Comparison of ENCODE assay signal across 8 cellular contexts in genomic region chr3:10192953-10193691, GRCh38. TPM values are rescaled to one million over a fixed set of nuclear protein-coding genes. Genes with fewer than 3 reads are reported as not detected.
DNase-seq lines count a peak whose midpoint lies in the region; ATAC-seq and TF ChIP-seq lines count a peak whose summit lies in the region.

No MANE protein-coding gene starts in this region.

- CTCF ChIA-PET in activated CD4-positive, alpha-beta T cell treated with anti-CD3 and anti-CD28 coated beads for 36 hours (lab: Charles Lee) = interaction anchor here (0.6 to 1.5 kb wide), 7 partner anchors 9 to 146 kb away, joined by 3 to 7 read pairs (median 4); partner anchors contain the start of gene TATDN2

- peak; percentile 92 for DNase-seq in GM12865 (ENCODE audit: low read depth)
- DNase-seq in activated CD4-positive, alpha-beta T cell treated with anti-CD3 and anti-CD28 coated beads for 36 hours = peak; percentile 85
- DNase-seq in coronary artery (ENCODE audit: low spot score) = no peak
- peak; percentile 82 for DNase-seq in myocyte (ENCODE audit: low read depth)
- no peak for DNase-seq in HuH-7.5 (ENCODE audit: low spot score)
- DNase-seq in GM19240 (ENCODE audit: insufficient read length, low spot score) = no peak

- no peaks in the 10 kb centered on the region for H3K27me3 Mint-ChIP-seq in activated CD4-positive, alpha-beta T cell treated with anti-CD3 and anti-CD28 coated beads for 36 hours

- no peaks in the 10 kb centered on the region for H3K36me3 Mint-ChIP-seq in activated CD4-positive, alpha-beta T cell treated with anti-CD3 and anti-CD28 coated beads for 36 hours (ENCODE audit: low read depth)

- H3K9me3 Mint-ChIP-seq in activated CD4-positive, alpha-beta T cell treated with anti-CD3 and anti-CD28 coated beads for 36 hours (ENCODE audit: low read depth) = no peaks in the 10 kb centered on the region

- H3K27ac ChIP-seq in coronary artery (peak overlapping the region; percentile 88 to 92), temporal lobe (ENCODE audit: low read depth, low read length) (peak overlapping the region; percentile 96)

- ATAC-seq in HG03354 (IDR thresholded peaks at IDR 0.05; ENCODE audit: poor library complexity, severe bottlenecking, unreplicated experiment) = peak; percentile 53
- peak; percentile 45 for ATAC-seq in activated CD4-positive, alpha-beta T cell treated with anti-CD3 and anti-CD28 coated beads for 36 hours

- intact Hi-C loops in activated CD4-positive, alpha-beta T cell treated with anti-CD3 and anti-CD28 coated beads for 36 hours (cut with DNase I, micrococcal nuclease) = loop anchor here (1.0 to 5.0 kb wide), 6 partner anchors 28 to 359 kb away; partner anchors contain the start of genes BRK1 (in 1 of the 2), IRAK2 (in 1 of the 2) and TATDN2 (in 1 of the 2)

- peak overlapping the region; percentile 97 for H3K27ac Mint-ChIP-seq in activated CD4-positive, alpha-beta T cell treated with anti-CD3 and anti-CD28 coated beads for 36 hours

- H3K4me3 Mint-ChIP-seq in activated CD4-positive, alpha-beta T cell treated with anti-CD3 and anti-CD28 coated beads for 36 hours = peak overlapping the region; percentile 41

- POLR2A ChIA-PET in activated CD4-positive, alpha-beta T cell treated with anti-CD3 and anti-CD28 coated beads for 36 hours (lab: Charles Lee) = interaction anchor here (0.6 to 2.1 kb wide), 3 partner anchors 30 to 162 kb away, joined by 3 to 7 read pairs (median 3); no protein-coding TSS in a partner anchor

- H3K4me3 ChIP-seq in GM12865 (ENCODE audit: low read depth, low read length) (peak overlapping the region; percentile 12), coronary artery (no peak overlapping the region)

- TF ChIP-seq CTCF in GM12865 (IDR thresholded peaks at IDR 0.05; ENCODE audit: insufficient read depth, low read depth, low read length, missing control alignments) (peak; percentile 54), coronary artery (IDR thresholded peaks at IDR 0.05) (no peak)

- H3K4me1 Mint-ChIP-seq in activated CD4-positive, alpha-beta T cell treated with anti-CD3 and anti-CD28 coated beads for 36 hours = peaks cover 85% of the 10 kb centered on the region

RNA-seq across cellular contexts. Expression of gene IRAK2, which starts 28.4 kb away (rescaled TPM):
- total RNA-seq in activated CD4-positive, alpha-beta T cell treated with anti-CD3 and anti-CD28 coated beads for 36 hours = 1 to 10 TPM; 3.9 to 4.0 TPM
- total RNA-seq in myocyte = 2.3 and 2.9 TPM in 2 replicates
- polyA plus RNA-seq in myocyte (2012) = 0.87 TPM
- total RNA-seq in temporal lobe = 3.4 TPM

RNA-seq across cellular contexts. Expression of gene VHL, which starts 51.5 kb away (rescaled TPM):
- 10 to 100 TPM; 49.8 to 52.4 TPM for total RNA-seq in activated CD4-positive, alpha-beta T cell treated with anti-CD3 and anti-CD28 coated beads for 36 hours
- 23.0 and 23.9 TPM in 2 replicates for total RNA-seq in myocyte
- 22.4 TPM for polyA plus RNA-seq in myocyte (2012)
- 89.7 TPM for total RNA-seq in temporal lobe

RNA-seq across cellular contexts. Expression of gene TATDN2, which starts 55.1 kb away (rescaled TPM):
- total RNA-seq in activated CD4-positive, alpha-beta T cell treated with anti-CD3 and anti-CD28 coated beads for 36 hours = 10 to 100 TPM; 40.0 to 40.2 TPM
- total RNA-seq in myocyte = 6.9 and 8.9 TPM in 2 replicates
- polyA plus RNA-seq in myocyte (2012) = 24.2 TPM
- 25.8 TPM for total RNA-seq in temporal lobe

Comparison
In these comparisons a context has a peak if more than half of its experiments do, and no peak if none do; other contexts are left out.
1. DNase-seq: peak in GM12865 (single experiment), activated CD4-positive, alpha-beta T cell treated with anti-CD3 and anti-CD28 coated beads for 36 hours (single experiment) and myocyte (single experiment); none in coronary artery (single experiment), HuH-7.5 (single experiment) and GM19240 (single experiment).